Comparison of ENCODE assay signal across 25 cellular contexts in the genomic region with DNA sequence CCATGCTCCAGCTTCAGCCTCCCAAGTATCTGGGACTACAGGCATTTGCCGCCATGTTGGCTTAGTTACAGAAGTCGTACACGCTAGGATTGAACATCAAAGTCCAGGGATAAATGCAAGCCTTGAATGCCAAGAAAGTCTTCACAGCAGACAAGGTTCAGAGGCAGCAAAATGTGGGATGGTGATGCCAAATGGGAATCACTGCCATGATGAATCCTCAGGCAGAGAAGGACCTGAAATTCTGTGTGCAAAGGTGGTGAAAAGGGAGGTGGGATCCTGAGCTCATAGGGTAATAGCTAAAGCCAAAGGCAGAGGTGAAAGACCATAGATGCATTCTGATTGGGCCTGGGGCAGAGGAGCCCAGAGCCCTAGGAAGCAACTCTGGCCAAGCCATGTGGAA.
"Had no signal": no experiment of that assay in that cellular context is flagged by ENCODE, and none has a peak within 500 bp of the region (broad histone marks: within the 10 kb centered on the region; RNA-seq: fewer than 3 reads in every experiment).

No MANE protein-coding gene starts in this region.

- ATAC-seq: effector memory CD8-positive, alpha-beta T cell; esophagus mucosa; foreskin keratinocyte; gastrocnemius medialis; gastroesophageal sphincter; heart left ventricle; heart right ventricle had no signal

- H3K27ac ChIP-seq: colonic mucosa, coronary artery, dorsolateral prefrontal cortex, epithelial cell of prostate, esophagus muscularis mucosa, esophagus squamous epithelium, foreskin keratinocyte, gastrocnemius medialis, gastroesophageal sphincter, heart left ventricle, heart right ventricle had no signal

- H3K36me3 ChIP-seq: colonic mucosa, esophagus muscularis mucosa, esophagus squamous epithelium, gastrocnemius medialis, gastroesophageal sphincter, heart left ventricle, heart right ventricle had no signal

- H3K27me3 ChIP-seq: colonic mucosa, dorsolateral prefrontal cortex, esophagus muscularis mucosa, esophagus squamous epithelium, foreskin keratinocyte, gastrocnemius medialis, heart left ventricle had no signal

- H3K4me3 Mint-ChIP-seq: dendritic cell treated with granulocyte-macrophage colony-stimulating factor and Interleukin-4, amounts not matched to agents 40 ng/mL and 50 ng/mL, for 4 days; effector memory CD8-positive, alpha-beta T cell; endodermal cell had no signal

- H3K9me3 ChIP-seq: colonic mucosa, esophagus muscularis mucosa, esophagus squamous epithelium, gastrocnemius medialis, gastroesophageal sphincter, heart left ventricle, heart right ventricle had no signal

- DNase-seq: colonic mucosa; cortex of kidney; dermis blood vessel endothelial cell; dorsolateral prefrontal cortex; effector CD4-positive, alpha-beta T cell; effector CD8-positive, alpha-beta T cell; effector memory CD4-positive, alpha-beta T cell; effector memory CD8-positive, alpha-beta T cell; endodermal cell; erythroblast; esophagus squamous epithelium; foreskin fibroblast; foreskin keratinocyte; foreskin melanocyte; gastrocnemius medialis; glutamatergic neuron; head of caudate nucleus; heart left ventricle; heart right ventricle had no signal

- H3K27ac Mint-ChIP-seq: dendritic cell treated with granulocyte-macrophage colony-stimulating factor and Interleukin-4, amounts not matched to agents 40 ng/mL and 50 ng/mL, for 4 days; effector memory CD8-positive, alpha-beta T cell; endodermal cell had no signal

- H3K4me3 ChIP-seq: colonic mucosa, coronary artery, dorsolateral prefrontal cortex, esophagus muscularis mucosa, esophagus squamous epithelium, gastrocnemius medialis, gastroesophageal sphincter, heart left ventricle, heart right ventricle had no signal

- H3K9me3 Mint-ChIP-seq: dendritic cell treated with granulocyte-macrophage colony-stimulating factor and Interleukin-4, amounts not matched to agents 40 ng/mL and 50 ng/mL, for 4 days; effector memory CD8-positive, alpha-beta T cell had no signal

- H3K4me1 ChIP-seq: colonic mucosa, foreskin keratinocyte, gastrocnemius medialis had no signal
